ENCODE assay signal across 7 cellular contexts in the genomic region with DNA sequence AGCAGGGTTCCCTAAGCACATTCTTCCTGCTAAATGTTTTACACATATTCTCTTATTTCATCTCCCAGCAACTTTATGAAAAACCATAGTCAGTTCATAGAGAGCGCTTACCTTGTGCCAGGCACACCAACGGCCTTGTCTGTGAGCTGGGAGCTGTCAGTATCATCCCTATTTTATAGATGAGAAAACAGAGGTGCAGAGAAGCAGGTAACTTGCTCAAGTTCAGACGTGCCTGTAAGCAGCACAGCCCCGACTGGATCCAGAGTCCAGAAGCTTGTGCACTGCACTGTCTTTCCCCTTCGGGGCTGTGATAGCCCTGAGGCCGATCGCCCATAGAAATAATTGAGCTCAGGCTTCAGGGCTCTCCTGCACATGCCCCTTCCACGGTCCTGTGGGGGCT. TPM values are rescaled to one million over a fixed set of nuclear protein-coding genes. Genes with fewer than 3 reads are reported as not detected.
"Had no signal": no experiment of that assay in that cellular context is flagged by ENCODE, and none has a peak within 500 bp of the region (broad histone marks: within the 10 kb centered on the region; RNA-seq: fewer than 3 reads in every experiment).

No MANE protein-coding gene starts in this region.

- ATAC-seq: GM23338 had no signal

- DNase-seq: H9, HCEC 1CT, KBM-7 had no signal

- H2AFZ ChIP-seq: GM23338 had no signal

- H3K4me3 ChIP-seq: GM23338 had no signal

- H3K27ac ChIP-seq: KMS-11 had no signal

RNA-seq across cellular contexts. Expression of gene AQP8, which starts 6.2 kb away (rescaled TPM):
- total RNA-seq: GM23338, H1, H9, HT-29 had no signal
